In genomic region chr11:31397239-31397834, GRCh38 we compare ENCODE assay signal across 1 cellular context.
TF ChIP-seq lines count a peak whose summit lies in the region.

No MANE protein-coding gene starts in this region.

TF ChIP-seq in H1, 55 proteins besides CTCF, POLR2A, EP300 and RAD21 (continued from another document):
- TF ChIP-seq RFX5 (IDR thresholded peaks at IDR 0.05; ENCODE audit: borderline replicate concordance, low read depth, low read length), result no peak
- TF ChIP-seq CHD7 (IDR thresholded peaks at IDR 0.05; ENCODE audit: insufficient replicate concordance, low read length), result no peak
- no peak for TF ChIP-seq ZNF274 (IDR thresholded peaks at IDR 0.05; ENCODE audit: borderline replicate concordance, extremely low read depth, low read length)
- no peak for TF ChIP-seq NANOG (IDR thresholded peaks at IDR 0.05; ENCODE audit: insufficient read depth, low read depth, low read length, poor library complexity, severe bottlenecking)
- no peak for TF ChIP-seq SIRT6 (IDR thresholded peaks at IDR 0.05; ENCODE audit: low read length)
- TF ChIP-seq ATF3 (IDR thresholded peaks at IDR 0.05; ENCODE audit: insufficient read depth, low read depth, low read length), result no peak
